13 cellular contexts compared by ENCODE assay signal in the genomic region with DNA sequence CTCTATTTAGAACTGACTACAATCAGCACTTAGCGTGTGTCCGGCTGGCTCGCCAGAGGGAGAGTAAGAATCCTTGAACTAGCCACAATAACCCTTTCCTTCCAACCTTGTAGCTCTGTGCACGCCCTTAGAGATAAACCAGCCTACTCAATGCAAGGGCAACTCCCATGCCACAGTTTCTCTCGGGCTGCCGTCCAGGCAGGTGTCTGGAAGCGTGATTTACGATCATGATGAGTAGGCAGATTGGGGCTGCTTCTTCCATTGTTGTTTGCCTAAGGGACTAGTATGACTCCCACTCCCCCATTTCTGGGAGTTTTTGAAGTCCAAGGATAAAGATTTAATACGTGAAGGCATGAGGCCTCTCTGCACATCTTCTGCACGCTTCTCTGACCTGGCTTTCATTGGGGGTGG.
DNase-seq lines count a peak whose midpoint lies in the region; ATAC-seq, FAIRE-seq and TF ChIP-seq lines count a peak whose summit lies in the region.
"Had no signal": no experiment of that assay in that cellular context is flagged by ENCODE, and none has a peak within 500 bp of the region (broad histone marks: within the 10 kb centered on the region; RNA-seq: fewer than 3 reads in every experiment).

No MANE protein-coding gene starts in this region.

- H3K4me1 Mint-ChIP-seq in CD4-positive, alpha-beta memory T cell: no peaks in the 10 kb centered on the region
- H3K4me1 Mint-ChIP-seq: activated naive CD4-positive, alpha-beta T cell treated with anti-CD3 and anti-CD28 coated beads, Interleukin-2, amount 50 U/mL, for 24 hours; naive B cell had no signal

- H3K4me3 Mint-ChIP-seq in CD4-positive, alpha-beta memory T cell: no peak overlapping the region
- H3K4me3 Mint-ChIP-seq: activated CD8-positive, alpha-beta T cell treated with anti-CD3 and anti-CD28 coated beads, Interleukin-2, amount 10 ng/mL, durations not matched to agents 7 days and 5 days; activated naive CD4-positive, alpha-beta T cell treated with anti-CD3 and anti-CD28 coated beads, Interleukin-2, amount 50 U/mL, for 24 hours; naive B cell; T-helper 1 cell treated with Interleukin-12 subunit alpha and Interleukin-12 subunit beta and Interleukin-4 antibody, amounts not matched to agents 30 μg/mL and 1 μg/mL, for 36 hours had no signal

- H3K36me3 ChIP-seq in endothelial cell of umbilical vein (ENCODE audit: control insufficient read depth in 2 of 2, extremely low read depth in 1 of 2, insufficient read depth in 2 of 2, low read length in 2 of 2) (no peaks in the 10 kb centered on the region), ovary (no peaks in the 10 kb centered on the region), BE2C (no peaks in the 10 kb centered on the region)
- no peaks in the 10 kb centered on the region for H3K36me3 ChIP-seq in CD4-positive, alpha-beta memory T cell (ENCODE audit: insufficient read depth, low read length)

- H3K27me3 Mint-ChIP-seq in CD4-positive, alpha-beta memory T cell: no peaks in the 10 kb centered on the region
- H3K27me3 Mint-ChIP-seq: activated naive CD4-positive, alpha-beta T cell treated with anti-CD3 and anti-CD28 coated beads, Interleukin-2, amount 50 U/mL, for 24 hours had no signal

- dilution Hi-C loops in endothelial cell of umbilical vein (cut with MboI; ENCODE audit: extremely low pct_ligation_motif_present, low sequenced_read_pairs): no loop called here

- no peak overlapping the region for H3K27ac ChIP-seq in endothelial cell of umbilical vein (ENCODE audit: insufficient read depth, low read depth, low read length)
- H3K27ac ChIP-seq in ovary: peak overlapping the region in 1 of 2 donors; percentile 16
- H3K27ac ChIP-seq in CD4-positive, alpha-beta memory T cell (ENCODE audit: low read depth, low read length): no peak overlapping the region
- H3K27ac ChIP-seq: HL-60 had no signal

- H3K4me1 ChIP-seq in endothelial cell of umbilical vein (ENCODE audit: control insufficient read depth, extremely low read depth, insufficient read depth, low read length) (peaks cover 14% of the 10 kb centered on the region), ovary (ENCODE audit: insufficient read depth) (peaks cover 7% of the 10 kb centered on the region), BE2C (no peaks in the 10 kb centered on the region)
- H3K4me1 ChIP-seq in CD4-positive, alpha-beta memory T cell (ENCODE audit: insufficient read depth, low read length): no peaks in the 10 kb centered on the region

- peaks cover 0 to 5% (median under 1%) of the 10 kb centered on the region in 8 donors for H3K9me3 Mint-ChIP-seq in CD4-positive, alpha-beta memory T cell
- H3K9me3 Mint-ChIP-seq: activated naive CD4-positive, alpha-beta T cell treated with anti-CD3 and anti-CD28 coated beads, Interleukin-2, amount 50 U/mL, for 24 hours; T-helper 1 cell treated with Interleukin-12 subunit alpha and Interleukin-12 subunit beta and Interleukin-4 antibody, amounts not matched to agents 30 μg/mL and 1 μg/mL, for 36 hours had no signal

- no TSS peak for BruUV-seq in endothelial cell of umbilical vein (replicated peaks; lab: Mats Ljungman, UMichigan)

- no peak overlapping the region for H3K27ac Mint-ChIP-seq in CD4-positive, alpha-beta memory T cell
- H3K27ac Mint-ChIP-seq: activated CD8-positive, alpha-beta T cell treated with anti-CD3 and anti-CD28 coated beads, Interleukin-2, amount 10 ng/mL, durations not matched to agents 7 days and 5 days; activated naive CD4-positive, alpha-beta T cell treated with anti-CD3 and anti-CD28 coated beads, Interleukin-2, amount 50 U/mL, for 24 hours; naive B cell; T-helper 1 cell treated with Interleukin-12 subunit alpha and Interleukin-12 subunit beta and Interleukin-4 antibody, amounts not matched to agents 30 μg/mL and 1 μg/mL, for 36 hours had no signal

- H4K20me1 ChIP-seq in endothelial cell of umbilical vein (replicated peaks; ENCODE audit: control insufficient read depth, extremely low read depth, insufficient read depth, low read length): no peaks in the 10 kb centered on the region

- CTCF ChIA-PET in endothelial cell of umbilical vein (lab: Charles Lee): interaction anchor here (1.9 kb wide), 1 partner anchor 63 kb away, joined by 14 read pairs; no protein-coding TSS in a partner anchor
- CTCF ChIA-PET in CD4-positive, alpha-beta memory T cell (lab: Charles Lee; ENCODE audit: partially characterized antibody): no interaction called here

- WGBS in ovary, 3 donors: 7 to 9% (median 7%) methylated on average over 10 of the region's 10 CpGs

- TF ChIP-seq EP300 in ovary (IDR thresholded peaks at IDR 0.05): no peak

- H3K9ac ChIP-seq in endothelial cell of umbilical vein (replicated peaks; ENCODE audit: extremely low read depth, insufficient read depth, low read length): no peak overlapping the region

- TF ChIP-seq CTCF in endothelial cell of umbilical vein (IDR thresholded peaks at IDR 0.05; ENCODE audit: extremely low read depth in 1 of 2, insufficient read depth in 1 of 2, low read depth in 1 of 2, low read length in 2 of 2) (no peak), ovary (IDR thresholded peaks at IDR 0.05) (no peak), BE2C (IDR thresholded peaks at IDR 0.05; ENCODE audit: low read depth, low read length) (no peak)

- H3K9me3 ChIP-seq in endothelial cell of umbilical vein (replicated peaks; ENCODE audit: control insufficient read depth, insufficient read depth, low read length) (no peaks in the 10 kb centered on the region), ovary (no peaks in the 10 kb centered on the region), BE2C (no peaks in the 10 kb centered on the region)
- H3K9me3 ChIP-seq in CD4-positive, alpha-beta memory T cell (ENCODE audit: control insufficient read depth in 1 of 2, low read length in 2 of 2): no peaks in the 10 kb centered on the region

- peak overlapping the region; percentile 56 for H2AFZ ChIP-seq in endothelial cell of umbilical vein (ENCODE audit: low read depth, low read length)

- no peaks in the 10 kb centered on the region for H3K79me2 ChIP-seq in endothelial cell of umbilical vein (ENCODE audit: control insufficient read depth, insufficient read depth, low read length)

- no peaks in the 10 kb centered on the region for H3K9me1 ChIP-seq in endothelial cell of umbilical vein (replicated peaks; ENCODE audit: control insufficient read depth, extremely low read depth, insufficient read depth, low read length)

- intact Hi-C loops in endothelial cell of umbilical vein (cut with micrococcal nuclease): no loop called here
- intact Hi-C loops in ovary (cut with DNase I): no loop called here
- intact Hi-C loops in CD4-positive, alpha-beta memory T cell (cut with micrococcal nuclease): no loop called here

- H3K36me3 Mint-ChIP-seq in CD4-positive, alpha-beta memory T cell: no peaks in the 10 kb centered on the region
- H3K36me3 Mint-ChIP-seq: activated naive CD4-positive, alpha-beta T cell treated with anti-CD3 and anti-CD28 coated beads, Interleukin-2, amount 50 U/mL, for 24 hours; naive B cell had no signal

- no peak for ATAC-seq in HG03045 (IDR thresholded peaks at IDR 0.05; ENCODE audit: unreplicated experiment)
- ATAC-seq: activated CD8-positive, alpha-beta T cell treated with anti-CD3 and anti-CD28 coated beads, Interleukin-2, amount 10 ng/mL, durations not matched to agents 7 days and 5 days had no signal

- FAIRE-seq in endothelial cell of umbilical vein (lab: Jason Lieb, UNC): no peak

- no peak overlapping the region for H3K4me2 ChIP-seq in endothelial cell of umbilical vein (ENCODE audit: insufficient read depth, low read length)

- POLR2A ChIA-PET in endothelial cell of umbilical vein (lab: Charles Lee): no interaction called here
- POLR2A ChIA-PET in CD4-positive, alpha-beta memory T cell (lab: Charles Lee; ENCODE audit: partially characterized antibody): no interaction called here

- H3K4me3 ChIP-seq in endothelial cell of umbilical vein (replicated peaks in 1 of 3; ENCODE audit: insufficient read depth in 1 of 3, low read depth in 1 of 3, low read length in 3 of 3) (no peak overlapping the region), ovary (no peak overlapping the region), BE2C (ENCODE audit: low read depth, low read length) (no peak overlapping the region)
- no peak overlapping the region for H3K4me3 ChIP-seq in CD4-positive, alpha-beta memory T cell (ENCODE audit: low read length in 2 of 2)

- H3K27me3 ChIP-seq in endothelial cell of umbilical vein (ENCODE audit: control insufficient read depth in 2 of 2, insufficient read depth in 2 of 2, low read length in 2 of 2) (no peaks in the 10 kb centered on the region), ovary (no peaks in the 10 kb centered on the region), BE2C (no peaks in the 10 kb centered on the region)
- no peaks in the 10 kb centered on the region for H3K27me3 ChIP-seq in CD4-positive, alpha-beta memory T cell (ENCODE audit: insufficient read depth, low read length)

- TF ChIP-seq POLR2A in endothelial cell of umbilical vein (IDR thresholded peaks at IDR 0.05; ENCODE audit: low read depth, low read length): no peak
- no peak for TF ChIP-seq POLR2A in ovary (IDR thresholded peaks at IDR 0.05)

- DNase-seq in HT-29 (ENCODE audit: low spot score) (peak; percentile 58), NCI-H748 (lab: John Stamatoyannopoulos, UW; ENCODE audit: unreplicated experiment) (peak; percentile 66), endothelial cell of umbilical vein (ENCODE audit: low read depth, low spot score) (peak; percentile 74), ovary (peak in 4 of 5 donors; percentile 45 to 69 (median 46)), BE2C (no peak)
- DNase-seq in CD4-positive, alpha-beta memory T cell: no peak
- DNase-seq: activated CD8-positive, alpha-beta T cell treated with anti-CD3 and anti-CD28 coated beads, Interleukin-2, amount 10 ng/mL, durations not matched to agents 7 days and 5 days; Calu3; naive B cell had no signal

TF ChIP-seq in endothelial cell of umbilical vein, 7 proteins besides CTCF, POLR2A, EP300 and RAD21:
- no peak for TF ChIP-seq JUN (IDR thresholded peaks at IDR 0.05; ENCODE audit: borderline replicate concordance, insufficient read depth, insufficient read length, low read depth)
- TF ChIP-seq MYC (IDR thresholded peaks at IDR 0.05; ENCODE audit: low read depth, low read length): no peak
- no peak for TF ChIP-seq POLR2AphosphoS5 (IDR thresholded peaks at IDR 0.05; ENCODE audit: insufficient read depth, low read depth, low read length)
- no peak for TF ChIP-seq GATA2 (IDR thresholded peaks at IDR 0.05; ENCODE audit: insufficient read depth, insufficient read length, low read depth, low read length)
- no peak for TF ChIP-seq EZH2 (IDR thresholded peaks at IDR 0.05; ENCODE audit: borderline replicate concordance, low read depth, low read length, severe bottlenecking)
- no peak for TF ChIP-seq FOS (IDR thresholded peaks at IDR 0.05; ENCODE audit: borderline replicate concordance, insufficient read depth, low read length)
- TF ChIP-seq, protein P1, sequence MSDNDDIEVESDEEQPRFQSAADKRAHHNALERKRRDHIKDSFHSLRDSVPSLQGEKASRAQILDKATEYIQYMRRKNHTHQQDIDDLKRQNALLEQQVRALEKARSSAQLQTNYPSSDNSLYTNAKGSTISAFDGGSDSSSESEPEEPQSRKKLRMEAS (IDR thresholded peaks at IDR 0.05; ENCODE audit: insufficient read depth, insufficient read length): no peak

Comparison
In these comparisons a context has a peak if more than half of its experiments do, and no peak if none do; other contexts are left out.
1. DNase-seq: peak in HT-29 (single experiment), NCI-H748 (single experiment), endothelial cell of umbilical vein (single experiment) and ovary (4 of 5); none in BE2C (single experiment) and CD4-positive, alpha-beta memory T cell (0 of 5).